In the genomic region with DNA sequence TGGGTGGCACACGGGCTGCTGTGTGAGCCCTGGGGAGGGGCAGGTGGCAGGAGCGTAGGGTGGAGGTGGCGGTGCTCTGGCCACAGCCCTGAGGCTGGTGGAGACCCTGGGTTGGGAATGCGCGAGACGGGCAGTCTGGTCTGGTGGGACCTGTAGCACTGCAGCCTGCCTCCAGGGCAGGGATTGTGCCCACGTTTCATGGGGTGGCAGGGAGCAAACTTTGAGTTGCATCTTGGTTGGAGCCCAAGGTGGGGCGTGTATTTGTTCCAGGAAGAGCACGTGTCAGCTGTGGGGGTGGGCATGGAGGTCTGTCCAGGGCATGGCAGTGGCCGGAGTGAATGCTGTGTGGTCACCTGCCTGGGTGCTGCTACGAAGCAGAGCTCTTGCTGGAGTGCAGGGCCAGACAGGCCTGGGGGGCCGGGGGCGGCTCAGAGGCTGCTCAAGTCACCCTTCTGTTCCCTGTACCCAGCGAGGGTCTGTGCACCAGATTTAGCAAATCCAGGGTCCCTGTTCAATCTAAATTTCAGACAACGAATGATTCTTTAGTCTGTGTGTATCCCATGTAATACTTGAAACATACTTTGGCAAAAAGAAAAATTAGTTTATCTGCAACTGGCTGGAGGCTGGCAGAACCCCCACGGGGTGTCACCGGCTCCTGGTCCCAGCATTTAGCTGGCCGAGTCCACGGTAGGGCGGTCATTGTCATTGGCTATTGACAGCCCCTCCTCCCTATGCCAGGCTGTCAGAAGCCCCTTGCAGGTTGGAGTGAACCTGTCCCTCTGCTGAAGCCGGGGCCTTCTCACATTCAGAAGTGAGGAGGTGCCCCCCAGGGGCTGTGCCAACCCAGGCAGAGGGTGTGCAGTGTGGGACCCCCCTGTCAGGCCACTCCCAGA, we compare ENCODE assay signal across 30 cellular contexts. TPM values are rescaled to one million over a fixed set of nuclear protein-coding genes. Genes with fewer than 3 reads are reported as not detected.
"Had no signal": no experiment of that assay in that cellular context is flagged by ENCODE, and none has a peak within 500 bp of the region (broad histone marks: within the 10 kb centered on the region; RNA-seq: fewer than 3 reads in every experiment).

No MANE protein-coding gene starts in this region.

- H3K9me3 Mint-ChIP-seq: nephron; stimulated activated naive CD8-positive, alpha-beta T cell treated with anti-CD3 and anti-CD28 coated beads, Interleukin-15, amount 100 ng/mL, for 72 hours had no signal

- H3K27ac ChIP-seq: coronary artery, heart right ventricle, left ventricle myocardium inferior, neutrophil, psoas muscle, testis, tibial nerve, upper lobe of right lung had no signal

- H3K27me3 ChIP-seq: testis had no signal

- H3K4me1 Mint-ChIP-seq: nephron had no signal

- H3K4me3 ChIP-seq: coronary artery, heart right ventricle, left ventricle myocardium inferior, psoas muscle, testis, tibial nerve, upper lobe of right lung had no signal

- DNase-seq: effector CD4-positive, alpha-beta T cell; hypothalamus; islet precursor cell; left ventricle myocardium inferior; mesendoderm; naive B cell; retina; stimulated activated CD4-positive, alpha-beta T cell treated with anti-CD3 and anti-CD28 coated beads, Interleukin-2, amount 100 ng/mL, for 24 hours; stimulated activated CD4-positive, alpha-beta T cell treated with anti-CD3 and anti-CD28 coated beads, Interleukin-4, amount 100 ng/mL, for 4 hours; stimulated activated naive B cell treated with anti-CD40 and anti-IgM and Interleukin-4, amounts not matched to agents 10 μg/mL and 1 μg/mL and 100 μg/mL, for 72 hours; stimulated activated naive CD8-positive, alpha-beta T cell treated with anti-CD3 and anti-CD28 coated beads, Interleukin-15, amount 100 ng/mL, for 72 hours; testis; upper lobe of right lung had no signal

- ATAC-seq: heart right ventricle; psoas muscle; sciatic nerve; stimulated activated naive B cell treated with anti-CD40 and anti-IgM and Interleukin-4, amounts not matched to agents 10 μg/mL and 1 μg/mL and 100 μg/mL, for 72 hours; stimulated activated naive CD8-positive, alpha-beta T cell treated with anti-CD3 and anti-CD28 coated beads, Interleukin-15, amount 100 ng/mL, for 72 hours; upper lobe of right lung had no signal

- H3K9me3 ChIP-seq: heart right ventricle, left ventricle myocardium inferior, neutrophil, psoas muscle, testis, tibial nerve, upper lobe of right lung had no signal

- H3K27me3 Mint-ChIP-seq: stimulated activated naive CD8-positive, alpha-beta T cell treated with anti-CD3 and anti-CD28 coated beads, Interleukin-15, amount 100 ng/mL, for 72 hours had no signal

- FAIRE-seq: frontal cortex had no signal

- H3K36me3 Mint-ChIP-seq: naive B cell; stimulated activated naive B cell treated with anti-CD40 and anti-IgM and Interleukin-4, amounts not matched to agents 10 μg/mL and 1 μg/mL and 100 μg/mL, for 72 hours had no signal

- H3K36me3 ChIP-seq: heart right ventricle, left ventricle myocardium inferior, neutrophil, tibial nerve, upper lobe of right lung had no signal

- H3K4me3 Mint-ChIP-seq: nephron; stimulated activated naive B cell treated with anti-CD40 and anti-IgM and Interleukin-4, amounts not matched to agents 10 μg/mL and 1 μg/mL and 100 μg/mL, for 72 hours; stimulated activated naive CD8-positive, alpha-beta T cell treated with anti-CD3 and anti-CD28 coated beads, Interleukin-15, amount 100 ng/mL, for 72 hours had no signal

- H3K4me1 ChIP-seq: psoas muscle, testis, upper lobe of right lung had no signal

- H3K27ac Mint-ChIP-seq: naive B cell; nephron; stimulated activated naive B cell treated with anti-CD40 and anti-IgM and Interleukin-4, amounts not matched to agents 10 μg/mL and 1 μg/mL and 100 μg/mL, for 72 hours had no signal

RNA-seq across cellular contexts. Expression of gene KRTAP10-1, which starts 27.3 kb away (rescaled TPM):
- total RNA-seq: cerebellum, dermis microvascular lymphatic vessel endothelial cell, fibroblast of lung, frontal cortex, glomerular endothelial cell, heart right ventricle, left ventricle myocardium inferior, lung microvascular endothelial cell, osteoblast, psoas muscle, sciatic nerve, skeletal muscle tissue, subcutaneous adipose tissue, testis, tibial nerve, upper lobe of right lung had no signal
- polyA plus RNA-seq: esophagus, fibroblast of lung, heart right ventricle, psoas muscle had no signal

RNA-seq across cellular contexts. Expression of gene KRTAP10-2, which starts 38.6 kb away (rescaled TPM):
- total RNA-seq: cerebellum, dermis microvascular lymphatic vessel endothelial cell, fibroblast of lung, frontal cortex, glomerular endothelial cell, heart right ventricle, left ventricle myocardium inferior, lung microvascular endothelial cell, osteoblast, psoas muscle, sciatic nerve, skeletal muscle tissue, subcutaneous adipose tissue, testis, tibial nerve, upper lobe of right lung had no signal
- polyA plus RNA-seq: esophagus, fibroblast of lung, heart right ventricle, psoas muscle had no signal

RNA-seq across cellular contexts. Expression of gene KRTAP10-3, which starts 45.9 kb away (rescaled TPM):
- total RNA-seq: cerebellum, dermis microvascular lymphatic vessel endothelial cell, fibroblast of lung, frontal cortex, glomerular endothelial cell, heart right ventricle, left ventricle myocardium inferior, lung microvascular endothelial cell, osteoblast, psoas muscle, sciatic nerve, skeletal muscle tissue, subcutaneous adipose tissue, testis, tibial nerve, upper lobe of right lung had no signal
- polyA plus RNA-seq: esophagus, fibroblast of lung, heart right ventricle, psoas muscle had no signal
